1 cellular context compared by ENCODE assay signal in the genomic region with DNA sequence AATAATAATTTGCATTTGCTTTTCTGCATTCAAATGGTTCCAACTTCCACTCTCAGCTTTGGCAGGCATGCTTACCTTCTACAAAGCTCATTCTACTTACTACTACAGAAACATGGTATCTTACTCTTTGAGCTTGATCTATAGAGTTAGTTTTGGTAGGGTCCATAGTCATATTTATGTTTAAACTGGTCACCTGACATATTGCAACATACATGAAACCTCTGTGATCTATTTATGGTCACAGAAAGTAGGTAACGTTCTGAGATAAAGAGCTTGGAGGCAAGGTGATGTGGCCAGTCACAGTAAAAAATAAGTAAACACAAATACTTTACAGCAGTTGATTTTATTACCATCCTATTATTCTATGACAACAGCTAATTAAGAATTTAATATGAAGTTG.
TF ChIP-seq lines count a peak whose summit lies in the region.

No MANE protein-coding gene starts in this region.

TF ChIP-seq in WTC11, 78 proteins besides CTCF, POLR2A, EP300 and RAD21 (continued from another document):
- TF ChIP-seq, protein P1, sequence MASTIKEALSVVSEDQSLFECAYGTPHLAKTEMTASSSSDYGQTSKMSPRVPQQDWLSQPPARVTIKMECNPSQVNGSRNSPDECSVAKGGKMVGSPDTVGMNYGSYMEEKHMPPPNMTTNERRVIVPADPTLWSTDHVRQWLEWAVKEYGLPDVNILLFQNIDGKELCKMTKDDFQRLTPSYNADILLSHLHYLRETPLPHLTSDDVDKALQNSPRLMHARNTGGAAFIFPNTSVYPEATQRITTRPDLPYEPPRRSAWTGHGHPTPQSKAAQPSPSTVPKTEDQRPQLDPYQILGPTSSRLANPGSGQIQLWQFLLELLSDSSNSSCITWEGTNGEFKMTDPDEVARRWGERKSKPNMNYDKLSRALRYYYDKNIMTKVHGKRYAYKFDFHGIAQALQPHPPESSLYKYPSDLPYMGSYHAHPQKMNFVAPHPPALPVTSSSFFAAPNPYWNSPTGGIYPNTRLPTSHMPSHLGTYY (CRISPR knock-in tag; IDR thresholded peaks at IDR 0.05): no peak
- no peak for TF ChIP-seq MYBL2 (CRISPR knock-in tag; IDR thresholded peaks at IDR 0.05)
- TF ChIP-seq ZNF219 (CRISPR knock-in tag; IDR thresholded peaks at IDR 0.05; ENCODE audit: borderline replicate concordance): no peak
- TF ChIP-seq, protein P2, sequence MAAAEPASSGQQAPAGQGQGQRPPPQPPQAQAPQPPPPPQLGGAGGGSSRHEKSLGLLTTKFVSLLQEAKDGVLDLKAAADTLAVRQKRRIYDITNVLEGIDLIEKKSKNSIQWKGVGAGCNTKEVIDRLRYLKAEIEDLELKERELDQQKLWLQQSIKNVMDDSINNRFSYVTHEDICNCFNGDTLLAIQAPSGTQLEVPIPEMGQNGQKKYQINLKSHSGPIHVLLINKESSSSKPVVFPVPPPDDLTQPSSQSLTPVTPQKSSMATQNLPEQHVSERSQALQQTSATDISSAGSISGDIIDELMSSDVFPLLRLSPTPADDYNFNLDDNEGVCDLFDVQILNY (CRISPR knock-in tag; IDR thresholded peaks at IDR 0.05): no peak
- no peak for TF ChIP-seq NFYB (CRISPR knock-in tag; conservative IDR thresholded peaks at IDR 0.05; ENCODE audit: low read depth)
